Comparison of ENCODE assay signal across 25 cellular contexts in genomic region chr7:39845011-39845410, GRCh38.
"Had no signal": no experiment of that assay in that cellular context is flagged by ENCODE, and none has a peak within 500 bp of the region (broad histone marks: within the 10 kb centered on the region; RNA-seq: fewer than 3 reads in every experiment).

No MANE protein-coding gene starts in this region.

- H3K4me2 ChIP-seq: neural progenitor cell had no signal

- H2AFZ ChIP-seq: neural progenitor cell had no signal

- H3K27ac ChIP-seq: coronary artery, gastroesophageal sphincter, neural progenitor cell, ovary, right atrium auricular region, sigmoid colon, stomach, thoracic aorta, transverse colon had no signal

- H3K4me1 ChIP-seq: gastroesophageal sphincter, neural progenitor cell, right atrium auricular region, sigmoid colon, stomach, transverse colon had no signal

- H3K9me3 Mint-ChIP-seq: endodermal cell; natural killer cell treated with Interleukin-12 subunit alpha and Interleukin-12 subunit beta and Interleukin-15 and Interleukin-18, amount 100 ng/mL, for 72 hours; neural progenitor cell had no signal

- H3K4me3 ChIP-seq: coronary artery, gastroesophageal sphincter, lung, neural progenitor cell, ovary, right atrium auricular region, sigmoid colon, stomach, thoracic aorta, transverse colon had no signal

- H3K9ac ChIP-seq: neural progenitor cell had no signal

- H3K36me3 Mint-ChIP-seq: natural killer cell treated with Interleukin-12 subunit alpha and Interleukin-12 subunit beta and Interleukin-15 and Interleukin-18, amount 100 ng/mL, for 72 hours; neural progenitor cell had no signal

- DNase-seq: effector CD4-positive, alpha-beta T cell; endodermal cell; foreskin fibroblast; glutamatergic neuron; kidney; left cardiac atrium; left ventricle myocardium superior; mesenchymal stem cell; midbrain; nucleus accumbens; ovary; sigmoid colon; small intestine; stimulated activated CD4-positive, alpha-beta T cell treated with anti-CD3 and anti-CD28 coated beads, Interleukin-12 subunit alpha, Interleukin-12 subunit beta, amount 100 ng/mL, for 4 hours; stimulated activated naive CD4-positive, alpha-beta T cell; stomach; substantia nigra; transverse colon had no signal

- H3K36me3 ChIP-seq: gastroesophageal sphincter, neural progenitor cell, ovary, right atrium auricular region, sigmoid colon, stomach, thoracic aorta, transverse colon had no signal

- H3K27me3 ChIP-seq: neural progenitor cell, ovary, right atrium auricular region, sigmoid colon, transverse colon had no signal

- H3K27ac Mint-ChIP-seq: endodermal cell; natural killer cell treated with Interleukin-12 subunit alpha and Interleukin-12 subunit beta and Interleukin-15 and Interleukin-18, amount 100 ng/mL, for 72 hours; neural progenitor cell had no signal

- ATAC-seq: gastroesophageal sphincter; left cardiac atrium; left ventricle myocardium superior; natural killer cell treated with Interleukin-12 subunit alpha and Interleukin-12 subunit beta and Interleukin-15 and Interleukin-18, amount 100 ng/mL, for 72 hours had no signal

- H3K4me3 Mint-ChIP-seq: endodermal cell; natural killer cell treated with Interleukin-12 subunit alpha and Interleukin-12 subunit beta and Interleukin-15 and Interleukin-18, amount 100 ng/mL, for 72 hours; neural progenitor cell had no signal

- H3K9me3 ChIP-seq: gastroesophageal sphincter, ovary, right atrium auricular region, sigmoid colon, stomach, thoracic aorta, transverse colon had no signal

- H3K4me1 Mint-ChIP-seq: endodermal cell, neural progenitor cell had no signal
